In genomic region chr3:138781012-138781470, GRCh38 we compare ENCODE assay signal across 10 cellular contexts. TPM values are rescaled to one million over a fixed set of nuclear protein-coding genes. Genes with fewer than 3 reads are reported as not detected.
DNase-seq lines count a peak whose midpoint lies in the region; ATAC-seq and TF ChIP-seq lines count a peak whose summit lies in the region.
"Had no signal": no experiment of that assay in that cellular context is flagged by ENCODE, and none has a peak within 500 bp of the region (broad histone marks: within the 10 kb centered on the region; RNA-seq: fewer than 3 reads in every experiment).

No MANE protein-coding gene starts in this region.

- DNase-seq in Jurkat, Clone E6-1 (ENCODE audit: low read depth, low spot score): peak; percentile 83
- DNase-seq in activated T-cell treated with anti-CD3 and anti-CD28 coated beads, Interleukin-2, amount 50 U/mL, for 4 hours: peak; percentile 12
- peak in 7 of 9 donors; percentile 43 to 78 (median 66) for DNase-seq in naive thymus-derived CD4-positive, alpha-beta T cell
- DNase-seq in NCI-H1092 treated with DMSO at 0.1 percent for 48 hours (lab: John Stamatoyannopoulos, UW) (no peak), esophagus squamous epithelium (lab: John Stamatoyannopoulos, UW) (no peak)
- DNase-seq: activated B cell treated with CpG ODN at 0.5 μM for 24 hours, NCI-H187 had no signal

- POLR2A ChIA-PET in naive thymus-derived CD4-positive, alpha-beta T cell (lab: Charles Lee): interaction anchor here (1.1 to 1.9 kb wide), 2 partner anchors 54 to 193 kb away, joined by 4 to 5 read pairs; partner anchors contain the start of gene PIK3CB

- H3K4me3 Mint-ChIP-seq in activated T-cell treated with anti-CD3 and anti-CD28 coated beads, Interleukin-2, amount 50 U/mL, for 4 hours: no peak overlapping the region
- peak overlapping the region; percentile 3 to 84 (median 72) for H3K4me3 Mint-ChIP-seq in naive thymus-derived CD4-positive, alpha-beta T cell
- H3K4me3 Mint-ChIP-seq: activated B cell treated with CpG ODN at 0.5 μM for 24 hours had no signal

- H3K9me3 Mint-ChIP-seq in activated T-cell treated with anti-CD3 and anti-CD28 coated beads, Interleukin-2, amount 50 U/mL, for 4 hours: no peaks in the 10 kb centered on the region
- no peaks in the 10 kb centered on the region for H3K9me3 Mint-ChIP-seq in naive thymus-derived CD4-positive, alpha-beta T cell
- H3K9me3 Mint-ChIP-seq: activated B cell treated with CpG ODN at 0.5 μM for 24 hours had no signal

- TF ChIP-seq POLR2A in esophagus squamous epithelium (IDR thresholded peaks at IDR 0.05): no peak

- H3K4me3 ChIP-seq in Jurkat, Clone E6-1 (ENCODE audit: low read length): no peak overlapping the region
- H3K4me3 ChIP-seq in naive thymus-derived CD4-positive, alpha-beta T cell (ENCODE audit: low read length): peak overlapping the region; percentile 16
- H3K4me3 ChIP-seq in esophagus squamous epithelium: no peak overlapping the region

- peaks cover 36% of the 10 kb centered on the region for H3K4me1 Mint-ChIP-seq in activated T-cell treated with anti-CD3 and anti-CD28 coated beads, Interleukin-2, amount 50 U/mL, for 4 hours (ENCODE audit: low read depth)
- peaks cover 19 to 56% (median 48%) of the 10 kb centered on the region in 7 donors for H3K4me1 Mint-ChIP-seq in naive thymus-derived CD4-positive, alpha-beta T cell
- H3K4me1 Mint-ChIP-seq: activated B cell treated with CpG ODN at 0.5 μM for 24 hours had no signal

- TF ChIP-seq CTCF in esophagus squamous epithelium (IDR thresholded peaks at IDR 0.05): no peak

- no peaks in the 10 kb centered on the region for H3K36me3 ChIP-seq in naive thymus-derived CD4-positive, alpha-beta T cell (ENCODE audit: control insufficient read depth in 2 of 3, insufficient read depth in 3 of 3, low read length in 3 of 3)
- peaks cover 0 to 14% (median 0%) of the 10 kb centered on the region in 3 donors for H3K36me3 ChIP-seq in esophagus squamous epithelium

- H3K9me3 ChIP-seq in naive thymus-derived CD4-positive, alpha-beta T cell (ENCODE audit: control insufficient read depth in 2 of 3, low read length in 3 of 3): no peaks in the 10 kb centered on the region
- no peaks in the 10 kb centered on the region for H3K9me3 ChIP-seq in esophagus squamous epithelium

- H3K4me1 ChIP-seq in naive thymus-derived CD4-positive, alpha-beta T cell (ENCODE audit: control insufficient read depth in 2 of 2, insufficient read depth in 2 of 2, low read length in 2 of 2): peaks cover 10 to 15% of the 10 kb centered on the region in 2 donors
- peaks cover 0 to 13% (median 4%) of the 10 kb centered on the region in 3 donors for H3K4me1 ChIP-seq in esophagus squamous epithelium

- ATAC-seq in GM18868 (IDR thresholded peaks at IDR 0.05; ENCODE audit: unreplicated experiment): peak; percentile 80
- peak; percentile 92 to 93 for ATAC-seq in activated T-cell treated with anti-CD3 and anti-CD28 coated beads, Interleukin-2, amount 50 U/mL, for 4 hours
- ATAC-seq in naive thymus-derived CD4-positive, alpha-beta T cell: peak; percentile 96
- no peak for ATAC-seq in HG03095 (IDR thresholded peaks at IDR 0.05; ENCODE audit: unreplicated experiment)
- ATAC-seq in GM19035 (IDR thresholded peaks at IDR 0.05; ENCODE audit: unreplicated experiment): no peak

- H3K27ac Mint-ChIP-seq in naive thymus-derived CD4-positive, alpha-beta T cell: peak overlapping the region; percentile 84 to 96 (median 87)
- H3K27ac Mint-ChIP-seq: activated B cell treated with CpG ODN at 0.5 μM for 24 hours had no signal

- CTCF ChIA-PET in naive thymus-derived CD4-positive, alpha-beta T cell (lab: Charles Lee): interaction anchor here (0.7 to 1.0 kb wide), 2 partner anchors 135 to 301 kb away, joined by 3 to 8 read pairs; no protein-coding TSS in a partner anchor

- WGBS in esophagus squamous epithelium, 2 donors: 61 to 77% methylated on average over 4 to 5 of the region's 5 CpGs

- H3K27ac ChIP-seq in naive thymus-derived CD4-positive, alpha-beta T cell (ENCODE audit: low read depth, low read length): peak overlapping the region; percentile 57
- no peak overlapping the region for H3K27ac ChIP-seq in esophagus squamous epithelium

- intact Hi-C loops in naive thymus-derived CD4-positive, alpha-beta T cell (cut with micrococcal nuclease): loop anchor here (1.0 to 10.0 kb wide), 4 partner anchors 36 to 134 kb away; partner anchors contain the start of gene PIK3CB (in 2 of the 2)
- intact Hi-C loops in esophagus squamous epithelium (cut with DNase I): no loop called here

- peaks cover 8% of the 10 kb centered on the region for H3K36me3 Mint-ChIP-seq in activated T-cell treated with anti-CD3 and anti-CD28 coated beads, Interleukin-2, amount 50 U/mL, for 4 hours (ENCODE audit: insufficient read depth)
- H3K36me3 Mint-ChIP-seq in naive thymus-derived CD4-positive, alpha-beta T cell: peaks cover 0 to 22% (median 19%) of the 10 kb centered on the region in 5 donors

- no peaks in the 10 kb centered on the region for H3K27me3 Mint-ChIP-seq in activated T-cell treated with anti-CD3 and anti-CD28 coated beads, Interleukin-2, amount 50 U/mL, for 4 hours (ENCODE audit: low read depth)
- H3K27me3 Mint-ChIP-seq in naive thymus-derived CD4-positive, alpha-beta T cell: no peaks in the 10 kb centered on the region
- H3K27me3 Mint-ChIP-seq: activated B cell treated with CpG ODN at 0.5 μM for 24 hours had no signal

- H3K27me3 ChIP-seq in naive thymus-derived CD4-positive, alpha-beta T cell (ENCODE audit: control insufficient read depth in 2 of 2, insufficient read depth in 2 of 2, low read length in 2 of 2): no peaks in the 10 kb centered on the region
- H3K27me3 ChIP-seq in esophagus squamous epithelium: no peaks in the 10 kb centered on the region

RNA-seq across cellular contexts. Expression of gene PIK3CB, which starts 53.7 kb away (rescaled TPM):
- polyA plus RNA-seq in Jurkat, Clone E6-1 (2012; ENCODE audit: insufficient read depth, insufficient read length): 14.1 TPM
- total RNA-seq in activated T-cell treated with anti-CD3 and anti-CD28 coated beads, Interleukin-2, amount 50 U/mL, for 4 hours: 10 to 100 TPM; 16.1 to 19.0 (median 17.9) TPM
- 10 to 100 TPM; 22.2 to 46.9 (median 38.3) TPM for total RNA-seq in naive thymus-derived CD4-positive, alpha-beta T cell
- 10 to 100 TPM; 19.6 to 26.6 TPM for polyA plus RNA-seq in naive thymus-derived CD4-positive, alpha-beta T cell
- 10 to 100 TPM; 14.7 to 36.2 (median 28.5) TPM for total RNA-seq in esophagus squamous epithelium

Comparison
In these comparisons a context has a peak if more than half of its experiments do, and no peak if none do; other contexts are left out.
1. ATAC-seq: peak in GM18868 (single experiment), activated T-cell treated with anti-CD3 and anti-CD28 coated beads, Interleukin-2, amount 50 U/mL, for 4 hours (2 of 2) and naive thymus-derived CD4-positive, alpha-beta T cell (single experiment); none in HG03095 (single experiment) and GM19035 (single experiment).
2. DNase-seq: peak in Jurkat, Clone E6-1 (single experiment), activated T-cell treated with anti-CD3 and anti-CD28 coated beads, Interleukin-2, amount 50 U/mL, for 4 hours (single experiment) and naive thymus-derived CD4-positive, alpha-beta T cell (7 of 9); none in NCI-H1092 treated with DMSO at 0.1 percent for 48 hours (single experiment) and esophagus squamous epithelium (single experiment).